In the genomic region with DNA sequence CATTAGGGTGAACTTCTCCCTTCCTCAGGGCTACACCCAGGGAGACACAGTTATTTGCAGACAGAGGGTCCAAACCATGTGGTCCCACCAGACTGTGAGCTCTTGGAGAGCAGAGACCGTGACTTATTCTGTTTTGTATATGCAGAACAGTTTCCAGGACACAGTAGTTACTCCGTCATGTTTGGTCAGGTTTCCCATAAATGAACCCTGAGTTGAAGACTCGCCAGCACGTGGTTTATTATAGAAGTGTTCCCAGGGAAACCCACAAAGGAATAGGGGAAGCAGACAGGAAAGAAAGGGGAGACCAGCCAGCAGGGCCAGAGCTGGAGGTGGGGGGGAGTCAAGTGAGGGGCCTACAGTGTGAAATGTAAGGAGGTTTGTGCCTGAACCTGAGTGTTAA, we compare ENCODE assay signal across 14 cellular contexts.
"Had no signal": no experiment of that assay in that cellular context is flagged by ENCODE, and none has a peak within 500 bp of the region (broad histone marks: within the 10 kb centered on the region; RNA-seq: fewer than 3 reads in every experiment).

No MANE protein-coding gene starts in this region.

- H3K27ac ChIP-seq: colonic mucosa, esophagus squamous epithelium, tibial artery, uterus had no signal

- H3K4me3 ChIP-seq: colonic mucosa, esophagus squamous epithelium, heart left ventricle, tibial artery, uterus had no signal

- H3K27ac Mint-ChIP-seq: activated CD4-positive, alpha-beta T cell treated with anti-CD3 and anti-CD28 coated beads, Interleukin-2, amount 10 ng/mL, durations not matched to agents 7 days and 5 days; activated naive CD8-positive, alpha-beta T cell treated with anti-CD3 and anti-CD28 coated beads, Interleukin-2, amount 10 ng/mL, durations not matched to agents 7 days and 5 days; activated T-helper 1 cell treated with anti-CD3 and anti-CD28 coated beads, Interleukin-12 subunit alpha, Interleukin-12 subunit beta, Interleukin-2, Interleukin-4 antibody, amounts not matched to agents 30 ng/mL and 10 ng/mL and 1 ng/mL, durations not matched to agents 14 hours and 24 hours and 36 hours; stimulated activated memory B cell treated with anti-CD40 and anti-IgM and Interleukin-4, amounts not matched to agents 10 μg/mL and 1 μg/mL and 100 μg/mL, for 72 hours had no signal

- H3K4me3 Mint-ChIP-seq: activated CD4-positive, alpha-beta T cell treated with anti-CD3 and anti-CD28 coated beads, Interleukin-2, amount 10 ng/mL, durations not matched to agents 7 days and 5 days; activated naive CD8-positive, alpha-beta T cell treated with anti-CD3 and anti-CD28 coated beads, Interleukin-2, amount 10 ng/mL, durations not matched to agents 7 days and 5 days; activated T-helper 1 cell treated with anti-CD3 and anti-CD28 coated beads, Interleukin-12 subunit alpha, Interleukin-12 subunit beta, Interleukin-2, Interleukin-4 antibody, amounts not matched to agents 30 ng/mL and 10 ng/mL and 1 ng/mL, durations not matched to agents 14 hours and 24 hours and 36 hours; naive thymus-derived CD8-positive, alpha-beta T cell; stimulated activated memory B cell treated with anti-CD40 and anti-IgM and Interleukin-4, amounts not matched to agents 10 μg/mL and 1 μg/mL and 100 μg/mL, for 72 hours had no signal

- H3K4me1 ChIP-seq: colonic mucosa, heart left ventricle, tibial artery, uterus had no signal

- H3K9me3 ChIP-seq: colonic mucosa, esophagus squamous epithelium, heart left ventricle, tibial artery, uterus had no signal

- H3K27me3 ChIP-seq: colonic mucosa, uterus had no signal

- DNase-seq: activated CD4-positive, alpha-beta T cell treated with anti-CD3 and anti-CD28 coated beads, Interleukin-2, amount 10 ng/mL, durations not matched to agents 7 days and 5 days; activated CD4-positive, CD25-positive, alpha-beta regulatory T cell; activated naive CD8-positive, alpha-beta T cell treated with anti-CD3 and anti-CD28 coated beads, Interleukin-2, amount 10 ng/mL, durations not matched to agents 7 days and 5 days; anterior cingulate cortex; colonic mucosa; esophagus squamous epithelium; heart left ventricle; left cardiac atrium; midbrain; naive thymus-derived CD8-positive, alpha-beta T cell; tibial artery; uterus had no signal

- H3K36me3 ChIP-seq: colonic mucosa, esophagus squamous epithelium, heart left ventricle, tibial artery, uterus had no signal

- H3K4me1 Mint-ChIP-seq: activated CD4-positive, alpha-beta T cell treated with anti-CD3 and anti-CD28 coated beads, Interleukin-2, amount 10 ng/mL, durations not matched to agents 7 days and 5 days; activated naive CD8-positive, alpha-beta T cell treated with anti-CD3 and anti-CD28 coated beads, Interleukin-2, amount 10 ng/mL, durations not matched to agents 7 days and 5 days; naive thymus-derived CD8-positive, alpha-beta T cell; stimulated activated memory B cell treated with anti-CD40 and anti-IgM and Interleukin-4, amounts not matched to agents 10 μg/mL and 1 μg/mL and 100 μg/mL, for 72 hours had no signal

- H3K9me3 Mint-ChIP-seq: activated CD4-positive, alpha-beta T cell treated with anti-CD3 and anti-CD28 coated beads, Interleukin-2, amount 10 ng/mL, durations not matched to agents 7 days and 5 days; activated T-helper 1 cell treated with anti-CD3 and anti-CD28 coated beads, Interleukin-12 subunit alpha, Interleukin-12 subunit beta, Interleukin-2, Interleukin-4 antibody, amounts not matched to agents 30 ng/mL and 10 ng/mL and 1 ng/mL, durations not matched to agents 14 hours and 24 hours and 36 hours; naive thymus-derived CD8-positive, alpha-beta T cell; stimulated activated memory B cell treated with anti-CD40 and anti-IgM and Interleukin-4, amounts not matched to agents 10 μg/mL and 1 μg/mL and 100 μg/mL, for 72 hours had no signal

- H3K36me3 Mint-ChIP-seq: naive thymus-derived CD8-positive, alpha-beta T cell; stimulated activated memory B cell treated with anti-CD40 and anti-IgM and Interleukin-4, amounts not matched to agents 10 μg/mL and 1 μg/mL and 100 μg/mL, for 72 hours had no signal
